In genomic region chr16:35596467-35596866, GRCh38 we compare ENCODE assay signal across 33 cellular contexts.
"Had no signal": no experiment of that assay in that cellular context is flagged by ENCODE, and none has a peak within 500 bp of the region (broad histone marks: within the 10 kb centered on the region; RNA-seq: fewer than 3 reads in every experiment).

No MANE protein-coding gene starts in this region.

- H3K36me3 ChIP-seq: Peyer's patch had no signal

- H3K27ac ChIP-seq: Peyer's patch, RWPE1, SK-N-MC had no signal

- ATAC-seq: activated naive CD8-positive, alpha-beta T cell treated with anti-CD3 and anti-CD28 coated beads, Interleukin-2, amount 50 U/mL, for 24 hours; activated T-cell treated with anti-CD3 and anti-CD28 coated beads, Interleukin-2, amount 50 U/mL, for 4 hours; PC-3 had no signal

- H3K36me3 Mint-ChIP-seq: activated CD4-positive, alpha-beta memory T cell treated with anti-CD3 and anti-CD28 coated beads for 36 hours; activated naive CD4-positive, alpha-beta T cell treated with anti-CD3 and anti-CD28 coated beads, Interleukin-2, amount 10 ng/mL, durations not matched to agents 7 days and 5 days; activated naive CD8-positive, alpha-beta T cell; brain had no signal

- H3K27me3 ChIP-seq: Peyer's patch had no signal

- H3K9me3 ChIP-seq: Peyer's patch had no signal

- H3K4me3 ChIP-seq: Peyer's patch, SK-N-MC had no signal

- DNase-seq: activated CD4-positive, alpha-beta memory T cell treated with anti-CD3 and anti-CD28 coated beads for 36 hours; activated CD4-positive, alpha-beta T cell treated with anti-CD3 and anti-CD28 coated beads, Interleukin-2, amount 50 U/mL, for 1 hour; activated CD8-positive, alpha-beta memory T cell treated with anti-CD3 and anti-CD28 coated beads, Interleukin-2, amount 50 U/mL, for 4 hours; activated naive CD4-positive, alpha-beta T cell treated with anti-CD3 and anti-CD28 coated beads, Interleukin-2, amount 10 ng/mL, durations not matched to agents 7 days and 5 days; activated naive CD8-positive, alpha-beta T cell treated with anti-CD3 and anti-CD28 coated beads, Interleukin-2, amount 50 U/mL, for 24 hours; activated T-cell treated with anti-CD3 and anti-CD28 coated beads for 4 hours; activated T-cell treated with anti-CD3 and anti-CD28 coated beads, Interleukin-2, amount 50 U/mL, for 4 hours; anterior cingulate cortex; central memory CD4-positive, alpha-beta T cell; Kasumi-1; KG1; NCI-H1092 treated with DMSO at 0.1 percent for 48 hours; NCI-H1417; NCI-H146; NCI-H187; NCI-H2029 treated with DMSO at 0.1 percent for 48 hours; NCI-H2107; NCI-H2171 treated with DMSO at 0.1 percent for 48 hours; NCI-H2227 treated with DMSO at 0.1 percent for 48 hours; NCI-H446; NCI-H510A treated with DMSO at 0.1 percent for 48 hours; NCI-H526 treated with DMSO at 0.1 percent for 48 hours; NCI-H774; PC-3; Peyer's patch; Right ventricle myocardium superior; T1000 had no signal

- H3K27me3 Mint-ChIP-seq: activated CD4-positive, alpha-beta memory T cell treated with anti-CD3 and anti-CD28 coated beads for 36 hours; activated naive CD4-positive, alpha-beta T cell treated with anti-CD3 and anti-CD28 coated beads, Interleukin-2, amount 10 ng/mL, durations not matched to agents 7 days and 5 days; activated naive CD8-positive, alpha-beta T cell; activated naive CD8-positive, alpha-beta T cell treated with anti-CD3 and anti-CD28 coated beads, Interleukin-2, amount 50 U/mL, for 24 hours; brain; IgD-negative memory B cell had no signal

- H3K27ac Mint-ChIP-seq: activated CD4-positive, alpha-beta memory T cell treated with anti-CD3 and anti-CD28 coated beads for 36 hours; activated naive CD4-positive, alpha-beta T cell treated with anti-CD3 and anti-CD28 coated beads, Interleukin-2, amount 10 ng/mL, durations not matched to agents 7 days and 5 days; activated naive CD8-positive, alpha-beta T cell; activated naive CD8-positive, alpha-beta T cell treated with anti-CD3 and anti-CD28 coated beads, Interleukin-2, amount 50 U/mL, for 24 hours; activated T-helper 1 cell treated with anti-CD3 and anti-CD28 coated beads, Interleukin-12 subunit alpha, Interleukin-12 subunit beta, Interleukin-2, Interleukin-4 antibody, amounts not matched to agents 30 ng/mL and 10 ng/mL and 1 ng/mL, durations not matched to agents 14 hours and 24 hours and 36 hours; brain; IgD-negative memory B cell had no signal

- H3K4me1 Mint-ChIP-seq: activated naive CD4-positive, alpha-beta T cell treated with anti-CD3 and anti-CD28 coated beads, Interleukin-2, amount 10 ng/mL, durations not matched to agents 7 days and 5 days; activated naive CD8-positive, alpha-beta T cell treated with anti-CD3 and anti-CD28 coated beads, Interleukin-2, amount 50 U/mL, for 24 hours; brain had no signal

- H3K4me1 ChIP-seq: Peyer's patch had no signal

- H3K4me3 Mint-ChIP-seq: activated CD4-positive, alpha-beta memory T cell treated with anti-CD3 and anti-CD28 coated beads for 36 hours; activated naive CD4-positive, alpha-beta T cell treated with anti-CD3 and anti-CD28 coated beads, Interleukin-2, amount 10 ng/mL, durations not matched to agents 7 days and 5 days; activated naive CD8-positive, alpha-beta T cell; activated naive CD8-positive, alpha-beta T cell treated with anti-CD3 and anti-CD28 coated beads, Interleukin-2, amount 50 U/mL, for 24 hours; activated T-cell treated with anti-CD3 and anti-CD28 coated beads, Interleukin-2, amount 50 U/mL, for 4 hours; activated T-helper 1 cell treated with anti-CD3 and anti-CD28 coated beads, Interleukin-12 subunit alpha, Interleukin-12 subunit beta, Interleukin-2, Interleukin-4 antibody, amounts not matched to agents 30 ng/mL and 10 ng/mL and 1 ng/mL, durations not matched to agents 14 hours and 24 hours and 36 hours; brain; IgD-negative memory B cell had no signal
